16 cellular contexts compared by ENCODE assay signal in genomic region chr20:1800180-1800579, GRCh38.
A peak's percentile ranks its signal among the peaks of the same experiment; 100 is the strongest.
DNase-seq lines count a peak whose midpoint lies in the region; ATAC-seq and TF ChIP-seq lines count a peak whose summit lies in the region.
"Had no signal": no experiment of that assay in that cellular context is flagged by ENCODE, and none has a peak within 500 bp of the region (broad histone marks: within the 10 kb centered on the region; RNA-seq: fewer than 3 reads in every experiment).

No MANE protein-coding gene starts in this region.

- H2AFZ ChIP-seq in PC-3 (ENCODE audit: low read length), result no peak overlapping the region

- no peak overlapping the region for H3K9ac ChIP-seq in PC-3 (ENCODE audit: low read length)
- H3K9ac ChIP-seq: BLaER1 treated with 17β-estradiol and CSF1 and Interleukin-3, amounts not matched to agents 10 nM and 100 nM had no signal

- no peaks in the 10 kb centered on the region for H3K9me2 ChIP-seq in PC-3 (replicated peaks; ENCODE audit: low read length)

- CTCF ChIA-PET in PC-3 (lab: Charles Lee), result interaction anchor here (0.7 to 1.0 kb wide), 4 partner anchors 23 to 551 kb away, joined by 3 to 7 read pairs (median 4); no protein-coding TSS in a partner anchor

- TF ChIP-seq EP300 in upper lobe of left lung (IDR thresholded peaks at IDR 0.05), result no peak

- POLR2A ChIA-PET in PC-3 (lab: Charles Lee; ENCODE audit: unreplicated experiment), result interaction anchor here (0.6 kb wide), 2 partner anchors 231 to 545 kb away, joined by 3 read pairs; no protein-coding TSS in a partner anchor

- H3K4me1 ChIP-seq in PC-3 (ENCODE audit: insufficient read depth, low read length) (peaks cover 30% of the 10 kb centered on the region), upper lobe of left lung (peaks cover 18 to 33% (median 26%) of the 10 kb centered on the region in 4 donors)

- H3K9me3 ChIP-seq in PC-3 (ENCODE audit: low read length), result no peaks in the 10 kb centered on the region
- H3K9me3 ChIP-seq in upper lobe of left lung, result no peaks in the 10 kb centered on the region
- H3K9me3 ChIP-seq: BLaER1 treated with 17β-estradiol and CSF1 and Interleukin-3, amounts not matched to agents 10 nM and 100 nM had no signal

- H3K36me3 ChIP-seq in PC-3 (ENCODE audit: low read depth, low read length), result no peaks in the 10 kb centered on the region
- no peaks in the 10 kb centered on the region for H3K36me3 ChIP-seq in upper lobe of left lung
- H3K36me3 ChIP-seq: BLaER1 treated with 17β-estradiol and CSF1 and Interleukin-3, amounts not matched to agents 10 nM and 100 nM had no signal

- no peaks in the 10 kb centered on the region for H3K27me3 ChIP-seq in PC-3 (ENCODE audit: low read length)
- peaks cover 0 to 13% (median 0%) of the 10 kb centered on the region in 4 donors for H3K27me3 ChIP-seq in upper lobe of left lung

- TF ChIP-seq CTCF in PC-3 (conservative IDR thresholded peaks at IDR 0.05; ENCODE audit: low read depth, low read length), result no peak
- no peak for TF ChIP-seq CTCF in upper lobe of left lung (IDR thresholded peaks at IDR 0.05)

- no peak for TF ChIP-seq POLR2A in upper lobe of left lung (IDR thresholded peaks at IDR 0.05)

- H3K79me2 ChIP-seq in PC-3 (ENCODE audit: low read length), result no peaks in the 10 kb centered on the region

- no peaks in the 10 kb centered on the region for H3K9me3 Mint-ChIP-seq in activated naive CD4-positive, alpha-beta T cell treated with anti-CD3 and anti-CD28 coated beads, Interleukin-2, amount 50 U/mL, for 72 hours
- H3K9me3 Mint-ChIP-seq: CD8-positive, alpha-beta memory T cell had no signal

- H4K20me1 ChIP-seq in PC-3 (ENCODE audit: low read length), result no peaks in the 10 kb centered on the region
- H4K20me1 ChIP-seq: BLaER1 treated with 17β-estradiol and CSF1 and Interleukin-3, amounts not matched to agents 10 nM and 100 nM had no signal

- intact Hi-C loops in PC-3 (cut with micrococcal nuclease), result loop anchor here (1.0 to 10.0 kb wide), 5 partner anchors 36 to 305 kb away; partner anchors contain the start of genes SIRPA and STK35

- BruUV-seq in PC-3 (replicated peaks; lab: Mats Ljungman, UMichigan), result no TSS peak

- DNase-seq in NCI-H748 (lab: John Stamatoyannopoulos, UW; ENCODE audit: unreplicated experiment) (peak; percentile 36), NCI-H748 treated with DMSO at 0.1 percent for 48 hours (lab: John Stamatoyannopoulos, UW) (no peak), PC-3 (no peak), inferior parietal cortex (ENCODE audit: extremely low spot score) (peak; percentile 34), upper lobe of left lung (no peak), GM03348 (ENCODE audit: low spot score) (no peak)
- no peak for DNase-seq in activated naive CD4-positive, alpha-beta T cell treated with anti-CD3 and anti-CD28 coated beads, Interleukin-2, amount 50 U/mL, for 72 hours (ENCODE audit: low spot score in 2 of 2)
- DNase-seq: CD8-positive, alpha-beta memory T cell; DMS79 treated with DMSO at 0.1 percent for 48 hours; NCI-H187; NCI-H510A; SIG-M5 had no signal

- ATAC-seq in PC-3 (no peak), HG03045 (IDR thresholded peaks at IDR 0.05; ENCODE audit: unreplicated experiment) (no peak), upper lobe of left lung (ENCODE audit: low FRiP score in 2 of 2) (no peak)
- no peak for ATAC-seq in activated naive CD4-positive, alpha-beta T cell treated with anti-CD3 and anti-CD28 coated beads, Interleukin-2, amount 50 U/mL, for 72 hours

- WGBS in upper lobe of left lung, 2 donors, result 71 to 74% methylated on average over 2 of the region's 2 CpGs

- no peak overlapping the region for H3K27ac Mint-ChIP-seq in activated naive CD4-positive, alpha-beta T cell treated with anti-CD3 and anti-CD28 coated beads, Interleukin-2, amount 50 U/mL, for 72 hours
- H3K27ac Mint-ChIP-seq: CD8-positive, alpha-beta memory T cell had no signal

- H3F3A ChIP-seq in PC-3 (ENCODE audit: low read length, unreplicated experiment), result no peaks in the 10 kb centered on the region

- H3K27ac ChIP-seq in PC-3 (ENCODE audit: low read length) (no peak overlapping the region), upper lobe of left lung (no peak overlapping the region)
- H3K27ac ChIP-seq: 22Rv1; BLaER1 treated with 17β-estradiol and CSF1 and Interleukin-3, amounts not matched to agents 10 nM and 100 nM had no signal

- H3K4me3 ChIP-seq in PC-3 (ENCODE audit: low read length), result no peak overlapping the region
- H3K4me3 ChIP-seq in upper lobe of left lung, result no peak overlapping the region
- H3K4me3 ChIP-seq: BLaER1 treated with 17β-estradiol and CSF1 and Interleukin-3, amounts not matched to agents 10 nM and 100 nM; GM12878 had no signal

- H3K36me3 Mint-ChIP-seq in activated naive CD4-positive, alpha-beta T cell treated with anti-CD3 and anti-CD28 coated beads, Interleukin-2, amount 50 U/mL, for 72 hours, result no peaks in the 10 kb centered on the region
- H3K36me3 Mint-ChIP-seq: CD8-positive, alpha-beta memory T cell had no signal

- H3K4me2 ChIP-seq in PC-3 (ENCODE audit: low read length), result peak overlapping the region; percentile 13; the same call in 1 of the 2 replicates

Comparison
In these comparisons a context has a peak if more than half of its experiments do, and no peak if none do; other contexts are left out.
1. DNase-seq: peak in NCI-H748 (single experiment) and inferior parietal cortex (single experiment); none in NCI-H748 treated with DMSO at 0.1 percent for 48 hours (single experiment), PC-3 (single experiment), activated naive CD4-positive, alpha-beta T cell treated with anti-CD3 and anti-CD28 coated beads, Interleukin-2, amount 50 U/mL, for 72 hours (0 of 2), upper lobe of left lung (0 of 2) and GM03348 (single experiment).